ENCODE assay signal across 24 cellular contexts in genomic region chr3:129379582-129380358, GRCh38. TPM values are rescaled to one million over a fixed set of nuclear protein-coding genes. Genes with fewer than 3 reads are reported as not detected.
"Had no signal": no experiment of that assay in that cellular context is flagged by ENCODE, and none has a peak within 500 bp of the region (broad histone marks: within the 10 kb centered on the region; RNA-seq: fewer than 3 reads in every experiment).

No MANE protein-coding gene starts in this region.

- H3K4me1 Mint-ChIP-seq: immature natural killer cell had no signal

- FAIRE-seq: frontal cortex, keratinocyte had no signal

- H3K4me1 ChIP-seq: left lung, sigmoid colon had no signal

- H3K36me3 ChIP-seq: neural progenitor cell, ovary, sigmoid colon, thoracic aorta, transverse colon had no signal

- H3K27ac ChIP-seq: coronary artery, left lung, neural progenitor cell, ovary, sigmoid colon, stomach, thoracic aorta, transverse colon had no signal

- DNase-seq: dorsolateral prefrontal cortex; effector CD8-positive, alpha-beta T cell; immature natural killer cell; left lung; midbrain; nucleus accumbens; ovary; sigmoid colon; stimulated activated CD4-positive, alpha-beta T cell treated with anti-CD3 and anti-CD28 coated beads, Interleukin-2, amount 100 ng/mL, for 24 hours; stimulated activated naive CD4-positive, alpha-beta T cell; stomach; substantia nigra; transverse colon had no signal

- H3K27me3 Mint-ChIP-seq: natural killer cell treated with Interleukin-12 subunit alpha and Interleukin-12 subunit beta and Interleukin-15 and Interleukin-18, amount 100 ng/mL, for 72 hours had no signal

- H3K9me3 Mint-ChIP-seq: immature natural killer cell; natural killer cell treated with Interleukin-12 subunit alpha and Interleukin-12 subunit beta and Interleukin-15 and Interleukin-18, amount 100 ng/mL, for 72 hours had no signal

- H3K27ac Mint-ChIP-seq: natural killer cell treated with Interleukin-12 subunit alpha and Interleukin-12 subunit beta and Interleukin-15 and Interleukin-18, amount 100 ng/mL, for 72 hours; neural progenitor cell had no signal

- H3K27me3 ChIP-seq: dorsolateral prefrontal cortex, left lung, neural progenitor cell, ovary, sigmoid colon, stomach, transverse colon had no signal

- H3K4me3 Mint-ChIP-seq: immature natural killer cell; natural killer cell treated with Interleukin-12 subunit alpha and Interleukin-12 subunit beta and Interleukin-15 and Interleukin-18, amount 100 ng/mL, for 72 hours; neural progenitor cell had no signal

- H3K36me3 Mint-ChIP-seq: natural killer cell treated with Interleukin-12 subunit alpha and Interleukin-12 subunit beta and Interleukin-15 and Interleukin-18, amount 100 ng/mL, for 72 hours; neural progenitor cell had no signal

- H3K4me3 ChIP-seq: coronary artery, dorsolateral prefrontal cortex, left lung, lung, neural progenitor cell, ovary, sigmoid colon, skin epidermis, stomach, thoracic aorta, transverse colon had no signal

- H3K9me3 ChIP-seq: ovary, sigmoid colon, stomach, thoracic aorta, transverse colon had no signal

- ATAC-seq: esophagus mucosa; left lung; natural killer cell treated with Interleukin-12 subunit alpha and Interleukin-12 subunit beta and Interleukin-15 and Interleukin-18, amount 100 ng/mL, for 72 hours had no signal

RNA-seq across cellular contexts. Expression of gene EFCAB12, which starts 48.7 kb away (rescaled TPM):
- total RNA-seq: chondrocyte had no signal
- polyA plus RNA-seq: fibroblast of lung had no signal
